20 cellular contexts compared by ENCODE assay signal in the genomic region with DNA sequence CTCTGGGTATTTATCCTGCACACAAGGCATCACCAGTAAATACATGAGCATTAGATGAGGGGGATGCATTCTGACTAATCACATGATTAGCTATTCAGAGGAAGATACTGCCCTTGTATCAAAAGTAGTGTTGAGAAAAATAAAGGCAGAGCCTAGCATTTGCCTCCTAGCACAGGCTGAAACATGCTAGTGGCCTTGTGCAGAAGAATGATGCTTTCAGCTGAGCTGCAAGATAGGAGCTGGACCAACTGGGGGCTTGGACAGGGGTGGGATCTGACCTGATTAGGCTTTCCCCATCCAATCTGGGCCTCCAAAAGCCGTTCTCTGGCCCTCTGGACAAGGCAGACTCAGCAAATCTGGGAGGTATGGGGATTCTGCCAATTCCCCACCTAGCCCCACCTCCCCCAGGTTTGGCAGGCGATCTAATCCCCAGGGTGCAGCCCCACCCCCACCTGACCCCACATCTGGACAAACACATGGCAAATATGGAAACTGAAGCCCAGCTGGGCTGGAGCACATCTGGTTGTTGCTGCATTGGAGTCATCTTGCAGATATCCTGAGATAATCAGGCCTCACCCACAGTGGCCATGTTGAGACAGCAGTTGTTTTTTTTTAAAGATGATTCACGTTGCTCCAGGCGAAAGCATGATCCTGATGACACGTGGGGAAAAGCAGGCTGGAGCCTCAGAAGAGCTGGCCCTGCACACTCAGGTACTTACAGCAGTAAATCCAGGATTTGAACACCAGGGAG. TPM values are rescaled to one million over a fixed set of nuclear protein-coding genes. Genes with fewer than 3 reads are reported as not detected.
DNase-seq lines count a peak whose midpoint lies in the region; ATAC-seq, FAIRE-seq and TF ChIP-seq lines count a peak whose summit lies in the region.
"Had no signal": no experiment of that assay in that cellular context is flagged by ENCODE, and none has a peak within 500 bp of the region (broad histone marks: within the 10 kb centered on the region; RNA-seq: fewer than 3 reads in every experiment).

No MANE protein-coding gene starts in this region.

- no peak for TF ChIP-seq POLR2A in H54 (IDR thresholded peaks at IDR 0.05; ENCODE audit: low read depth, low read length)

- FAIRE-seq in H54 (lab: Jason Lieb, UNC), result no peak
- FAIRE-seq: endometrium, HepG2 had no signal

- CTCF ChIA-PET in RWPE1 (lab: Yijun Ruan, JAX), result interaction anchor here (0.7 kb wide), 1 partner anchor 69 kb away, joined by 4 read pairs; no protein-coding TSS in a partner anchor

- ATAC-seq in esophagus mucosa, result peak; percentile 91
- peak; percentile 74 for ATAC-seq in sciatic nerve
- no peak for ATAC-seq in GM21526 (IDR thresholded peaks at IDR 0.05; ENCODE audit: low FRiP score, unreplicated experiment)
- ATAC-seq in HG03442 (IDR thresholded peaks at IDR 0.05; ENCODE audit: unreplicated experiment), result no peak
- ATAC-seq: HepG2; natural killer cell; stimulated activated naive CD8-positive, alpha-beta T cell treated with anti-CD3 and anti-CD28 coated beads, Interleukin-15, Interleukin-2, amounts not matched to agents 100 U/mL and 50 U/mL, for 24 hours had no signal

- TF ChIP-seq CTCF in RWPE1 (conservative IDR thresholded peaks at IDR 0.05; ENCODE audit: low read depth), result no peak

- DNase-seq in H54 (ENCODE audit: insufficient read length, low spot score) (peak; percentile 53), RWPE1 (ENCODE audit: low spot score) (peak; percentile 77), sciatic nerve (ENCODE audit: low spot score) (no peak), AG20443 (ENCODE audit: low spot score) (no peak)
- DNase-seq: activated CD4-positive, alpha-beta T cell treated with anti-CD3 and anti-CD28 coated beads, Interleukin-2, amount 10 ng/mL, durations not matched to agents 7 days and 5 days; activated CD8-positive, alpha-beta memory T cell treated with anti-CD3 and anti-CD28 coated beads, Interleukin-2, amount 50 U/mL, for 48 hours; activated gamma-delta T cell treated with Interleukin-2 at 50 U/mL for 16 hours; Calu3; kidney glomerular epithelial cell; natural killer cell; NCI-H187; stimulated activated CD4-positive, alpha-beta T cell treated with anti-CD3 and anti-CD28 coated beads, Interleukin-2, amount 100 ng/mL, for 24 hours; stimulated activated naive CD8-positive, alpha-beta T cell treated with anti-CD3 and anti-CD28 coated beads, Interleukin-15, Interleukin-2, amounts not matched to agents 100 U/mL and 50 U/mL, for 24 hours had no signal

- intact Hi-C loops in sciatic nerve (cut with DNase I), result no loop called here

- H3K27ac ChIP-seq in RWPE1, result peak overlapping the region; percentile 90
- H3K27ac ChIP-seq: BLaER1, parathyroid adenoma had no signal

- POLR2A ChIA-PET in RWPE1 (lab: Yijun Ruan, JAX; ENCODE audit: low non-redundant PET), result no interaction called here

RNA-seq across cellular contexts. Expression of a gene that starts 4.4 kb away (rescaled TPM):
- 2.6 TPM for total RNA-seq in esophagus mucosa
- 5.6 TPM for total RNA-seq in sciatic nerve

RNA-seq across cellular contexts. Expression of a gene that starts 6.6 kb away (rescaled TPM):
- 20.1 TPM for total RNA-seq in esophagus mucosa
- total RNA-seq in sciatic nerve, result 25.9 TPM

RNA-seq across cellular contexts. Expression of a gene that starts 39.0 kb away (rescaled TPM):
- total RNA-seq in esophagus mucosa (14.4 TPM), sciatic nerve (16.3 TPM)

Comparison
In these comparisons a context has a peak if more than half of its experiments do, and no peak if none do; other contexts are left out.
1. DNase-seq: peak in H54 (single experiment) and RWPE1 (single experiment); none in sciatic nerve (single experiment) and AG20443 (single experiment).
2. ATAC-seq: peak in esophagus mucosa (single experiment) and sciatic nerve (single experiment); none in GM21526 (single experiment) and HG03442 (single experiment).